In the genomic region with DNA sequence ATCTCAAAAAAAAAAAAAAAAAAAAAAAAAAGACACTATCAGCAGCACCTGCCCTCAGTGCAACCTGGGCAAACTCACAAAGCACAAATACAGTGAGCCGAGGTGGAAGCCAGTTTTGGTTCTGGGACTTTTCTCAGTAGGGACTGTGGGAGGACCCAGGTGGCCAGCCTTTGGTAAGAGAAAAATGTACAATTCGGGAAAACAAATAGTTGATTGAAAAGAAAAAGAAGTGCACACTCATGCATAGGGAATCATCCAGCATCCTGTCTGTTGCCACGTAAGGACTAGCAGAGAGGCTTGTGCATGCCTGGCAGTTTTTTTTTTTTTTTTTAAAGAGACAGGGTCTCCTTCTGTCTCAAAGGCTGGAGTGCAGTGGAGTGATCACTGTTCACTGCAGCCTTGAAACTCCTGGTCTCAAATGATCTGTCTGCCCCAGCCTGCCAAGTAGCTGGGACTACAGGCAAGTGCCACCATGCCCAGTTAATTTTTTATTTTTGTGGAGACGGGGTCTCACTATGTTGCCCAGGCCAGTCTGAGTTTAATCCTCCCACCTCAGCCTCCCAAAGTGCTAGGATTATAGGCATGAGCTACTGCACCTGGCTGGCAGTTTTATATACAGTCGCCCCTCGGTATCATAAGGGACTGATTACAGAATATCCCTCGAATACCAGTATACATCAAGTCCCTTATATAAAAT, we compare ENCODE assay signal across 9 cellular contexts. TPM values are rescaled to one million over a fixed set of nuclear protein-coding genes. Genes with fewer than 3 reads are reported as not detected.
DNase-seq lines count a peak whose midpoint lies in the region; ATAC-seq, FAIRE-seq and TF ChIP-seq lines count a peak whose summit lies in the region.
"Had no signal": no experiment of that assay in that cellular context is flagged by ENCODE, and none has a peak within 500 bp of the region (broad histone marks: within the 10 kb centered on the region; RNA-seq: fewer than 3 reads in every experiment).

No MANE protein-coding gene starts in this region.

- H3K4me1 ChIP-seq in A549 (peaks cover 16% of the 10 kb centered on the region; the same call in 2 of the 3 replicates), H9 (ENCODE audit: insufficient read depth, low read length) (peaks cover 15% of the 10 kb centered on the region; the same call in 1 of the 2 replicates)

- H2AFZ ChIP-seq in H9 (ENCODE audit: low read length) = no peak overlapping the region

- no peak overlapping the region for H2BK12ac ChIP-seq in H9 (ENCODE audit: insufficient read length, low read depth, low read length)

- H2BK5ac ChIP-seq in H9 (ENCODE audit: insufficient read length, low read length) = no peak overlapping the region

- H3K9me3 ChIP-seq in A549 = no peaks in the 10 kb centered on the region
- no peaks in the 10 kb centered on the region for H3K9me3 ChIP-seq in H9 (ENCODE audit: control insufficient read depth, low read depth, low read length)

- DNase-seq in A549 (ENCODE audit: low read depth in 1 of 2, low spot score in 1 of 2) = peak; percentile 27 to 37
- no peak for DNase-seq in H9
- peak; percentile 57 for DNase-seq in glomerular visceral epithelial cell (ENCODE audit: extremely low spot score)
- DNase-seq in NCI-H2081 (lab: John Stamatoyannopoulos, UW) = no peak
- no peak for DNase-seq in Ammon's horn (ENCODE audit: low spot score)
- DNase-seq: stimulated activated CD4-positive, alpha-beta T cell treated with anti-CD3 and anti-CD28 coated beads, Interleukin-2, amount 100 ng/mL, for 24 hours had no signal

- no peak for TF ChIP-seq POLR2A in A549 (IDR thresholded peaks at IDR 0.05; ENCODE audit: low read length)

- no peak overlapping the region for H3K56ac ChIP-seq in H9 (ENCODE audit: insufficient read length, low read depth, low read length)

- H4K91ac ChIP-seq in H9 (ENCODE audit: insufficient read length, low read depth, low read length) = no peak overlapping the region

- peaks cover 76 to 80% of the 10 kb centered on the region in 2 experiments for H3K4me1 Mint-ChIP-seq in H9

- no peak overlapping the region for H3K4me3 ChIP-seq in A549

- H3K4ac ChIP-seq in H9 (ENCODE audit: low read depth, low read length) = no peak overlapping the region

- H3K4me2 ChIP-seq in A549 = peak overlapping the region; percentile 66
- no peak overlapping the region for H3K4me2 ChIP-seq in H9 (ENCODE audit: insufficient read depth, insufficient read length, low read length)

- H4K8ac ChIP-seq in H9 (replicated peaks; ENCODE audit: insufficient read length, low read depth, low read length) = no peak overlapping the region

- H3K14ac ChIP-seq in H9 (ENCODE audit: insufficient read depth, low read length) = no peak overlapping the region

- TF ChIP-seq EP300 in A549 (IDR thresholded peaks at IDR 0.05) = no peak

- H4K20me1 ChIP-seq in H9 (ENCODE audit: control insufficient read depth, insufficient read depth, insufficient read length) = peaks cover 3% of the 10 kb centered on the region

- H3T11ph ChIP-seq in H9 (ENCODE audit: low read length) = no peak overlapping the region

- WGBS in A549 (ENCODE audit: missing lambda C conversion rate) = 53% methylated on average over 7 of the region's 7 CpGs
- WGBS in H9 (ENCODE audit: extremely low coverage, insufficient read length, low lambda C conversion rate) = no CpG with 5 or more reads among the region's 7 CpGs

- peaks cover 10% of the 10 kb centered on the region for H3K79me1 ChIP-seq in H9 (ENCODE audit: insufficient read depth, low read depth, low read length, poor library complexity, severe bottlenecking)

- ATAC-seq in A549 (peak; percentile 86 to 90; a peak in 5 of 6 replicates), SK-N-SH treated with all-trans-retinoic acid at 6 μM for 48 hours (peak; percentile 89), HG03175 (IDR thresholded peaks at IDR 0.05; ENCODE audit: unreplicated experiment) (no peak), HG02571 (IDR thresholded peaks at IDR 0.05; ENCODE audit: unreplicated experiment) (no peak)

- H4K5ac ChIP-seq in H9 (ENCODE audit: insufficient read length, low read depth, low read length) = no peak overlapping the region

- H3K27ac Mint-ChIP-seq in H9 = peak overlapping the region; percentile 59 to 79 (median 72); a peak in 4 of 7 replicates

- no peak for TF ChIP-seq CTCF in A549 (IDR thresholded peaks at IDR 0.05)
- TF ChIP-seq CTCF in H9 (conservative IDR thresholded peaks at IDR 0.05) = no peak

- H3K27me3 ChIP-seq in H9 (ENCODE audit: insufficient read depth, low read length) = no peaks in the 10 kb centered on the region

- peaks cover 4 to 7% (median 5%) of the 10 kb centered on the region in 3 experiments; a peak in 5 of 7 replicates for H3K36me3 Mint-ChIP-seq in H9 (ENCODE audit: insufficient read depth in 1 of 3, low read depth in 3 of 3)

- H3K4me3 Mint-ChIP-seq in H9 = no peak overlapping the region

- no peaks in the 10 kb centered on the region for H3K27me3 Mint-ChIP-seq in H9 (ENCODE audit: low read depth)

- POLR2A ChIA-PET in A549 (lab: Yijun Ruan, JAX) = no interaction called here

- no peak overlapping the region for H2BK15ac ChIP-seq in H9 (ENCODE audit: low read depth, low read length)

- H3K79me2 ChIP-seq in H9 (ENCODE audit: insufficient read depth, low read length) = peaks cover 36% of the 10 kb centered on the region; the same call in 1 of the 2 replicates

- no peak overlapping the region for H2BK20ac ChIP-seq in H9 (ENCODE audit: low read depth, low read length, poor library complexity, severe bottlenecking)

- TF ChIP-seq RAD21 in A549 (conservative IDR thresholded peaks at IDR 0.05 in 1 of 2, IDR thresholded peaks at IDR 0.05 in 1 of 2) = no peak

- no peak overlapping the region for H2BK120ac ChIP-seq in H9 (ENCODE audit: low read depth, low read length, poor library complexity, severe bottlenecking)

- H3K27ac ChIP-seq in A549 = peak overlapping the region; percentile 27 to 73; a peak in 4 of 6 replicates
- H3K27ac ChIP-seq in H9 (ENCODE audit: insufficient read length, low read depth, low read length) = no peak overlapping the region

- no peak overlapping the region for H3K23ac ChIP-seq in H9 (ENCODE audit: insufficient read length, low read depth, low read length)

- no peaks in the 10 kb centered on the region for H3K23me2 ChIP-seq in H9 (ENCODE audit: insufficient read length, low read depth, low read length, poor library complexity, severe bottlenecking)

- no peak overlapping the region for H3K9ac ChIP-seq in H9 (ENCODE audit: extremely low read depth, insufficient read length, low read length)

- CTCF ChIA-PET in A549 (lab: Yijun Ruan, JAX) = interaction anchor here (0.6 to 0.9 kb wide), 3 partner anchors 14 to 37 kb away, joined by 3 to 4 read pairs (median 4); no protein-coding TSS in a partner anchor

- FAIRE-seq in A549 (lab: Jason Lieb, UNC) = no peak

- no peaks in the 10 kb centered on the region; a peak in 1 of 5 replicates for H3K9me3 Mint-ChIP-seq in H9

- H2AK5ac ChIP-seq in H9 (ENCODE audit: insufficient read length, low read length) = no peak overlapping the region

- peak overlapping the region; percentile 12 for H3K18ac ChIP-seq in H9 (ENCODE audit: insufficient read length, low read depth, low read length)

TF ChIP-seq in A549, 52 proteins besides CTCF, POLR2A, EP300 and RAD21:
- no peak for TF ChIP-seq HOXB5 (CRISPR knock-in tag; IDR thresholded peaks at IDR 0.05)
- TF ChIP-seq CBX8 (IDR thresholded peaks at IDR 0.05) = no peak
- TF ChIP-seq HDAC2 (IDR thresholded peaks at IDR 0.05) = no peak
- TF ChIP-seq KDM5A (IDR thresholded peaks at IDR 0.05) = no peak

TF ChIP-seq in SK-N-SH treated with all-trans-retinoic acid at 6 μM for 48 hours, 23 proteins besides CTCF, POLR2A, EP300 and RAD21:
- TF ChIP-seq, protein P1, sequence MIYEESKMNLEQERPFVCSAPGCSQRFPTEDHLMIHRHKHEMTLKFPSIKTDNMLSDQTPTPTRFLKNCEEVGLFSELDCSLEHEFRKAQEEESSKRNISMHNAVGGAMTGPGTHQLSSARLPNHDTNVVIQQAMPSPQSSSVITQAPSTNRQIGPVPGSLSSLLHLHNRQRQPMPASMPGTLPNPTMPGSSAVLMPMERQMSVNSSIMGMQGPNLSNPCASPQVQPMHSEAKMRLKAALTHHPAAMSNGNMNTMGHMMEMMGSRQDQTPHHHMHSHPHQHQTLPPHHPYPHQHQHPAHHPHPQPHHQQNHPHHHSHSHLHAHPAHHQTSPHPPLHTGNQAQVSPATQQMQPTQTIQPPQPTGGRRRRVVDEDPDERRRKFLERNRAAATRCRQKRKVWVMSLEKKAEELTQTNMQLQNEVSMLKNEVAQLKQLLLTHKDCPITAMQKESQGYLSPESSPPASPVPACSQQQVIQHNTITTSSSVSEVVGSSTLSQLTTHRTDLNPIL (CRISPR knock-in tag; IDR thresholded peaks at IDR 0.05; ENCODE audit: low read depth) = no peak
- TF ChIP-seq PPARA (CRISPR knock-in tag; IDR thresholded peaks at IDR 0.05; ENCODE audit: borderline replicate concordance) = no peak
- no peak for TF ChIP-seq GLIS3 (CRISPR knock-in tag; IDR thresholded peaks at IDR 0.05)

RNA-seq across cellular contexts. Expression of gene TPST2, which starts 36.7 kb away (rescaled TPM):
- 10.5 and 13.6 TPM in 2 replicates for polyA plus RNA-seq in A549 (2011; rRNA removed)
- 19.0 and 24.9 TPM in 2 replicates for polyA plus RNA-seq in A549 (2012; cell fraction: cytosol; rRNA removed)
- 15.5 and 24.9 TPM in 2 replicates for polyA plus RNA-seq in A549 (2012; cell fraction: nucleus; rRNA removed)
- 6.9 to 10.3 TPM (median 7.0 TPM) in 3 replicates for polyA plus RNA-seq in A549 (2017; fragmentation: RNase III; extraction: RNeasy Plus Mini Kit Qiagen cat#74134 plus additional on column Dnase treatment)
- 9.5 and 10.9 TPM in 2 replicates for polyA minus RNA-seq in A549 (2011; rRNA and poly(A)+ RNA removed)
- total RNA-seq in H9 (2021) = 50.1 and 52.2 TPM in 2 replicates

RNA-seq across cellular contexts. Expression of gene TFIP11, which starts 40.9 kb away (rescaled TPM):
- polyA plus RNA-seq in A549 (2011; rRNA removed) = 26.8 and 28.8 TPM in 2 replicates
- 16.2 and 19.4 TPM in 2 replicates for polyA plus RNA-seq in A549 (2012; cell fraction: cytosol; rRNA removed)
- polyA plus RNA-seq in A549 (2012; cell fraction: nucleus; rRNA removed) = 37.9 and 40.4 TPM in 2 replicates
- polyA plus RNA-seq in A549 (2017; fragmentation: RNase III; extraction: RNeasy Plus Mini Kit Qiagen cat#74134 plus additional on column Dnase treatment) = 18.5 to 21.1 TPM (median 20.7 TPM) in 3 replicates
- polyA minus RNA-seq in A549 (2011; rRNA and poly(A)+ RNA removed) = 35.0 and 35.2 TPM in 2 replicates
- total RNA-seq in H9 (2021) = 36.4 and 37.7 TPM in 2 replicates

Comparison
In these comparisons a context has a peak if more than half of its experiments do, and no peak if none do; other contexts are left out.
1. ATAC-seq: peak in A549 (2 of 2) and SK-N-SH treated with all-trans-retinoic acid at 6 μM for 48 hours (single experiment); none in HG03175 (single experiment) and HG02571 (single experiment).
2. DNase-seq: peak in A549 (2 of 2) and glomerular visceral epithelial cell (single experiment); none in H9 (single experiment), NCI-H2081 (0 of 2) and Ammon's horn (single experiment).